8 cellular contexts compared by ENCODE assay signal in genomic region chr14:89429206-89430091, GRCh38. TPM values are rescaled to one million over a fixed set of nuclear protein-coding genes. Genes with fewer than 3 reads are reported as not detected.
DNase-seq lines count a peak whose midpoint lies in the region; ATAC-seq and TF ChIP-seq lines count a peak whose summit lies in the region.

No MANE protein-coding gene starts in this region.

- no peaks in the 10 kb centered on the region for H3K36me3 ChIP-seq in GM06990 (ENCODE audit: control insufficient read depth, insufficient read depth, low read length)

- H3K4me3 ChIP-seq in GM06990 (replicated peaks; ENCODE audit: low read depth, low read length): peak overlapping the region; percentile 59

- H3K27me3 ChIP-seq in GM06990 (replicated peaks; ENCODE audit: control insufficient read depth, insufficient read depth, low read length): no peaks in the 10 kb centered on the region

- no peak for TF ChIP-seq CTCF in GM06990 (IDR thresholded peaks at IDR 0.05; ENCODE audit: insufficient read depth, low read length, poor library complexity, severe bottlenecking)

- no peak for DNase-seq in GM06990 (ENCODE audit: extremely low read depth, insufficient read length)
- DNase-seq in NCI-H2171 (lab: John Stamatoyannopoulos, UW): peak; percentile 58
- DNase-seq in activated CD8-positive, alpha-beta memory T cell treated with anti-CD3 and anti-CD28 coated beads, Interleukin-2, amount 50 U/mL, for 48 hours: peak; percentile 74
- peak; percentile 76 for DNase-seq in cardiac septum (ENCODE audit: low spot score)
- peak; percentile 79 for DNase-seq in retina

- no peak for ATAC-seq in GM21529 (IDR thresholded peaks at IDR 0.05; ENCODE audit: unreplicated experiment)
- no peak for ATAC-seq in GM19467 (IDR thresholded peaks at IDR 0.05; ENCODE audit: unreplicated experiment)
- no peak for ATAC-seq in HG03439 (IDR thresholded peaks at IDR 0.05; ENCODE audit: unreplicated experiment)

- intact Hi-C loops in cardiac septum (cut with DNase I): no loop called here

RNA-seq across cellular contexts. Expression of gene FOXN3, which starts 12.4 kb away (rescaled TPM):
- 87.6 TPM for total RNA-seq in cardiac septum
